In genomic region chr4:161252520-161253141, GRCh38 we compare ENCODE assay signal across 8 cellular contexts.
DNase-seq lines count a peak whose midpoint lies in the region; ATAC-seq, FAIRE-seq and TF ChIP-seq lines count a peak whose summit lies in the region.

No MANE protein-coding gene starts in this region.

- no peaks in the 10 kb centered on the region for H4K20me1 ChIP-seq in fibroblast of lung (ENCODE audit: control insufficient read depth, extremely low read depth, insufficient read depth, low read length)

- H3K9me3 ChIP-seq in fibroblast of lung (ENCODE audit: control insufficient read depth, insufficient read depth, low read depth, low read length): no peaks in the 10 kb centered on the region

- H3K79me2 ChIP-seq in fibroblast of lung (ENCODE audit: control insufficient read depth, insufficient read depth, low read length): no peaks in the 10 kb centered on the region

- no peaks in the 10 kb centered on the region for H3K36me3 ChIP-seq in fibroblast of lung (ENCODE audit: control insufficient read depth, insufficient read depth, low read length)

- H2AFZ ChIP-seq in fibroblast of lung (ENCODE audit: low read length): no peak overlapping the region

- no peak overlapping the region for H3K27ac ChIP-seq in fibroblast of lung (ENCODE audit: insufficient read depth, low read length)

- no peaks in the 10 kb centered on the region for H3K4me1 ChIP-seq in fibroblast of lung (ENCODE audit: control insufficient read depth, extremely low read depth, insufficient read depth, low read length)

- no peak overlapping the region for H3K4me3 ChIP-seq in fibroblast of lung (replicated peaks in 1 of 4; ENCODE audit: control extremely low read depth in 1 of 4, insufficient read depth in 1 of 4, low read depth in 3 of 4, low read length in 4 of 4)

- H3K9ac ChIP-seq in fibroblast of lung (ENCODE audit: insufficient read depth, low read length): no peak overlapping the region

- ATAC-seq in HG02973 (IDR thresholded peaks at IDR 0.05; ENCODE audit: unreplicated experiment) (peak; percentile 79), HG03139 (IDR thresholded peaks at IDR 0.05; ENCODE audit: unreplicated experiment) (no peak)

- FAIRE-seq in GM18507 (lab: Jason Lieb, UNC): peak; percentile 52

- no peak overlapping the region for H3K4me2 ChIP-seq in fibroblast of lung (ENCODE audit: extremely low read depth, insufficient read depth, low read length)

- no peaks in the 10 kb centered on the region for H3K27me3 ChIP-seq in fibroblast of lung (ENCODE audit: control insufficient read depth, insufficient read depth, low read length)

- DNase-seq in ACHN: peak; percentile 37
- no peak for DNase-seq in GM18507 (ENCODE audit: extremely low spot score, insufficient read length, low read depth)
- DNase-seq in NOMO-1 treated with DMSO at 0.1 percent for 48 hours (lab: John Stamatoyannopoulos, UW; ENCODE audit: unreplicated experiment): peak; percentile 32
- peak; percentile 1 to 4 for DNase-seq in fibroblast of lung (ENCODE audit: low read depth in 2 of 2)
- no peak for DNase-seq in GM03348 (ENCODE audit: low spot score)
- no peak for DNase-seq in 8988T

- TF ChIP-seq CTCF in fibroblast of lung (conservative IDR thresholded peaks at IDR 0.05 in 1 of 2, IDR thresholded peaks at IDR 0.05 in 1 of 2; ENCODE audit: low read depth in 1 of 2, low read length in 2 of 2): peak; percentile 24 to 49

- in situ Hi-C loops in ACHN (cut with HindIII; ENCODE audit: low pct_ligation_motif_present, low pct_unique_long_range_greater_than_20kb, low sequenced_read_pairs): no loop called here

Comparison
In these comparisons a context has a peak if more than half of its experiments do, and no peak if none do; other contexts are left out.
1. DNase-seq: peak in ACHN (single experiment), NOMO-1 treated with DMSO at 0.1 percent for 48 hours (single experiment) and fibroblast of lung (2 of 2); none in GM18507 (single experiment), GM03348 (single experiment) and 8988T (single experiment).